Comparison of ENCODE assay signal across 21 cellular contexts in genomic region chr4:84167089-84167488, GRCh38.
"Had no signal": no experiment of that assay in that cellular context is flagged by ENCODE, and none has a peak within 500 bp of the region (broad histone marks: within the 10 kb centered on the region; RNA-seq: fewer than 3 reads in every experiment).

No MANE protein-coding gene starts in this region.

- ATAC-seq: foreskin keratinocyte, left lobe of liver, lower lobe of right lung, sciatic nerve had no signal

- H3K4me3 ChIP-seq: breast epithelium, lower lobe of right lung, stomach, uterus had no signal

- H3K4me1 ChIP-seq: breast epithelium, foreskin keratinocyte, lower lobe of right lung, stomach, uterus had no signal

- H3K27me3 ChIP-seq: breast epithelium, stomach, uterus had no signal

- H3K9me3 ChIP-seq: breast epithelium, lower lobe of right lung, stomach, uterus had no signal

- H3K36me3 ChIP-seq: breast epithelium, lower lobe of right lung, stomach, uterus had no signal

- DNase-seq: activated CD4-positive, alpha-beta T cell treated with anti-CD3 and anti-CD28 coated beads, Interleukin-2, amount 50 U/mL, for 4 hours; activated CD4-positive, CD25-positive, alpha-beta regulatory T cell treated with anti-CD3 and anti-CD28 coated beads, Interleukin-2, amount 50 U/mL, for 72 hours; activated CD8-positive, alpha-beta memory T cell treated with anti-CD3 and anti-CD28 coated beads for 24 hours; activated naive CD4-positive, alpha-beta T cell treated with anti-CD3 and anti-CD28 coated beads for 36 hours; activated naive CD8-positive, alpha-beta T cell treated with anti-CD3 and anti-CD28 coated beads, Interleukin-2, amount 10 ng/mL, durations not matched to agents 7 days and 5 days; activated T-cell treated with anti-CD3 and anti-CD28 coated beads, Interleukin-2, amount 50 U/mL, for 48 hours; amniotic stem cell; effector memory CD4-positive, alpha-beta T cell; foreskin keratinocyte; immature natural killer cell; lower lobe of right lung; naive B cell; occipital lobe; posterior cingulate gyrus; small intestine; stimulated activated CD4-positive, alpha-beta T cell treated with anti-CD3 and anti-CD28 coated beads, Interleukin-15, amount 100 ng/mL, for 24 hours; stomach; uterus had no signal

- H3K27ac ChIP-seq: breast epithelium, foreskin keratinocyte, lower lobe of right lung, stomach, uterus had no signal
